19 cellular contexts compared by ENCODE assay signal in the genomic region with DNA sequence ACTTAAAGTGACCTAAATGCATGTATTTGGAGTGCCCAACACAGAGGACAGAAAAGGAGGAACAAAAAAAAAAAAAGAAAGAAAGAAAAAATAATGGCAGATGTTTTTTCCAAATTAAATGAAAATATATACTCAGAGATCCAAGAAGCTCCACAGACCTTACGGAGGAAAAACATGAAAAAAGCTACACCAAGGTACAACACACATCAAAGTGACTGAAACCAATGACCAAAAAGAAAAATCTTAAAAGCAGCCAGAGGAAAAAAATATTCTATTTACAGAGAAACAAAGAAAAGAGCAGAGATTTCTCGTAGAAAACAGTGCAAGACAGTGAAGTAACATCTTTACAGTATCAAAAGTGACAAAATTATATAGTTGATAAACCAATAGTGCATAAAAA.
"Had no signal": no experiment of that assay in that cellular context is flagged by ENCODE, and none has a peak within 500 bp of the region (broad histone marks: within the 10 kb centered on the region; RNA-seq: fewer than 3 reads in every experiment).

No MANE protein-coding gene starts in this region.

- H3K36me3 ChIP-seq: colonic mucosa, neutrophil, sigmoid colon, stomach, thoracic aorta had no signal

- H3K27ac ChIP-seq: colonic mucosa, foreskin keratinocyte, neutrophil, sigmoid colon, skin epidermis, stomach, thoracic aorta had no signal

- H3K27me3 Mint-ChIP-seq: naive B cell had no signal

- H3K9me3 Mint-ChIP-seq: naive B cell had no signal

- ATAC-seq: foreskin keratinocyte, left ventricle myocardium superior had no signal

- H3K27me3 ChIP-seq: colonic mucosa, foreskin keratinocyte, neutrophil, sigmoid colon, stomach had no signal

- H3K4me3 ChIP-seq: colonic mucosa, lung, sigmoid colon, skin epidermis, stomach, thoracic aorta had no signal

- H3K9me3 ChIP-seq: colonic mucosa, neutrophil, sigmoid colon, stomach, thoracic aorta had no signal

- H3K4me1 ChIP-seq: colonic mucosa had no signal

- DNase-seq: colonic mucosa; dermis blood vessel endothelial cell; foreskin keratinocyte; left colon; left ventricle myocardium superior; mesendoderm; naive B cell; posterior cingulate gyrus; sigmoid colon; stimulated activated CD4-positive, alpha-beta T cell treated with anti-CD3 and anti-CD28 coated beads, Interleukin-2, amount 100 ng/mL, for 24 hours; stimulated activated CD4-positive, alpha-beta T cell treated with anti-CD3 and anti-CD28 coated beads, Interleukin-4, amount 100 ng/mL, for 4 hours; stimulated activated naive CD4-positive, alpha-beta T cell; stomach; substantia nigra; trophoblast cell had no signal
